In the genomic region with DNA sequence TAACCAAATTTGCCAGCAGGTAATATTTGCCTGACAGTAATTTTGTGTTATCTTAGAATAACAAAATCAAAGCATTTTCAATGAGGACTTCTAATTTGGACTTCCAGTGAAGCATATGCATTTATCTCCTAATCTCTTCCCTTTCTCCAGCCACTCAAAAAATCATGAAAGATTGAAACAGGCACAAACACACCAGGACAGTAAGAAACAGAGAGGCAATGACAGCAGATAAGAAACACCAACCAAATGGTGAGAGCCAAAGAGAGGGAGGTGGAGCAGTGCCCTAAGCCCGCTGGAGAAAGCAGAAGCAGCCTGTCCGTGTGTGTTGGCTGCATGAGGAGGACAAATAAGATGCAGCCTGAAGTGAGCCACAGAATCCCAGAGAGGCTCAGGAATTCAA, we compare ENCODE assay signal across 32 cellular contexts.
"Had no signal": no experiment of that assay in that cellular context is flagged by ENCODE, and none has a peak within 500 bp of the region (broad histone marks: within the 10 kb centered on the region; RNA-seq: fewer than 3 reads in every experiment).

No MANE protein-coding gene starts in this region.

- FAIRE-seq: endothelial cell of umbilical vein, islet of Langerhans, pancreas, urothelium cell line had no signal

- H3K27me3 ChIP-seq: colonic mucosa, esophagus muscularis mucosa, foreskin keratinocyte, gastroesophageal sphincter, heart right ventricle, pancreas, right lobe of liver, stomach, thyroid gland, upper lobe of left lung had no signal

- H3K4me1 ChIP-seq: right lobe of liver had no signal

- H3K4me3 Mint-ChIP-seq: central memory CD8-positive, alpha-beta T cell; dendritic cell treated with granulocyte-macrophage colony-stimulating factor and Interleukin-4, amounts not matched to agents 40 ng/mL and 50 ng/mL, for 4 days; endodermal cell; memory B cell; natural killer cell; neural crest cell had no signal

- H3K9me3 ChIP-seq: colonic mucosa, esophagus muscularis mucosa, gastroesophageal sphincter, heart right ventricle, neutrophil, pancreas, right lobe of liver, stomach, thyroid gland, upper lobe of left lung had no signal

- H3K36me3 ChIP-seq: colonic mucosa, esophagus muscularis mucosa, gastroesophageal sphincter, heart right ventricle, neutrophil, pancreas, right lobe of liver, thyroid gland, upper lobe of left lung had no signal

- DNase-seq: colonic mucosa; effector CD8-positive, alpha-beta T cell; endodermal cell; foreskin keratinocyte; glutamatergic neuron; heart right ventricle; hippocampal formation; left colon; natural killer cell; pancreas; right lobe of liver; stimulated activated CD4-positive, alpha-beta T cell treated with anti-CD3 and anti-CD28 coated beads, Interleukin-12 subunit alpha, Interleukin-12 subunit beta, amount 100 ng/mL, for 4 hours; stimulated activated CD4-positive, alpha-beta T cell treated with anti-CD3 and anti-CD28 coated beads, Interleukin-1b, Interleukin-23, amount 100 ng/mL, for 48 hours; stimulated activated CD4-positive, alpha-beta T cell treated with anti-CD3 and anti-CD28 coated beads, Interleukin-4, amount 100 ng/mL, for 1 hour; stimulated activated CD8-positive, alpha-beta memory T cell treated with anti-CD3 and anti-CD28 coated beads, Interleukin-4, amount 100 ng/mL, for 48 hours; stimulated activated naive CD4-positive, alpha-beta T cell treated with Interleukin-2 at 50 U/mL for 16 hours; stomach; thyroid gland; upper lobe of left lung had no signal

- H3K4me1 Mint-ChIP-seq: central memory CD8-positive, alpha-beta T cell; memory B cell; natural killer cell had no signal

- H3K27me3 Mint-ChIP-seq: progenitor cell of endocrine pancreas had no signal

- H3K27ac Mint-ChIP-seq: dendritic cell treated with granulocyte-macrophage colony-stimulating factor and Interleukin-4, amounts not matched to agents 40 ng/mL and 50 ng/mL, for 4 days; endodermal cell; memory B cell; natural killer cell; progenitor cell of endocrine pancreas had no signal

- H3K4me3 ChIP-seq: colonic mucosa, esophagus muscularis mucosa, gastroesophageal sphincter, heart right ventricle, lung, pancreas, right lobe of liver, smooth muscle cell, stomach, thyroid gland, upper lobe of left lung had no signal

- ATAC-seq: foreskin keratinocyte, gastroesophageal sphincter, heart right ventricle, left colon, natural killer cell, pancreas, right lobe of liver had no signal

- H3K27ac ChIP-seq: colonic mucosa, foreskin keratinocyte, neutrophil, right lobe of liver, thyroid gland, upper lobe of left lung had no signal

- H3K9me3 Mint-ChIP-seq: central memory CD8-positive, alpha-beta T cell; dendritic cell treated with granulocyte-macrophage colony-stimulating factor and Interleukin-4, amounts not matched to agents 40 ng/mL and 50 ng/mL, for 4 days; endodermal cell; memory B cell; natural killer cell; neural crest cell had no signal

- H3K36me3 Mint-ChIP-seq: memory B cell, natural killer cell had no signal
